1 cellular context compared by ENCODE assay signal in genomic region chr2:200829258-200829655, GRCh38.
TF ChIP-seq lines count a peak whose summit lies in the region.

No MANE protein-coding gene starts in this region.

TF ChIP-seq in HepG2, 621 proteins besides CTCF, POLR2A, EP300 and RAD21:
- no peak for TF ChIP-seq PHF20 (CRISPR knock-in tag; IDR thresholded peaks at IDR 0.05)
- no peak for TF ChIP-seq ELF4 (CRISPR knock-in tag; IDR thresholded peaks at IDR 0.05; ENCODE audit: borderline replicate concordance)
- TF ChIP-seq RFX1 (IDR thresholded peaks at IDR 0.05): no peak
- TF ChIP-seq MATR3 (CRISPR knock-in tag; IDR thresholded peaks at IDR 0.05): no peak
- TF ChIP-seq RNF2 (conservative IDR thresholded peaks at IDR 0.05; ENCODE audit: low read depth): no peak
- TF ChIP-seq KDM5B (CRISPR knock-in tag; IDR thresholded peaks at IDR 0.05; ENCODE audit: borderline replicate concordance): no peak
- no peak for TF ChIP-seq ZNF513 (CRISPR knock-in tag; conservative IDR thresholded peaks at IDR 0.05)
- TF ChIP-seq TOPORS (CRISPR knock-in tag; IDR thresholded peaks at IDR 0.05): no peak
- TF ChIP-seq ZNF510 (CRISPR knock-in tag; IDR thresholded peaks at IDR 0.05; ENCODE audit: low read depth): no peak
